10 cellular contexts compared by ENCODE assay signal in the genomic region with DNA sequence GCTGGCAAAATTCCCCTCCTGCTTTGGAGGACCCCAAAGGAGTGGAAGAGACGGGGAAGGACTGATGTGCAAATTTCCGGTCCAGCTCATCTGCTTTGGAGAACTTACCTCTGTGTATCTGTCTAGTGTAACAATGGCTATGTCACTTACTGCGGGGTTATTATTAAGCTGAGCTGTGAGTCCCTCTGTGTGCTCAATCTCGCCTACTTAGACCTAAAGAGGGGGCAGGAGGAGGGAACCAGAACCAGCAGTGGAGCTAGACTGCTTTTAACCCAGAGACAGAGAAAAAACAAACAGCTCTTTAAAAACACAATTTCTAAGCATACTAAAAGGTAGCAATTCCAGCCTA.
DNase-seq lines count a peak whose midpoint lies in the region; ATAC-seq and TF ChIP-seq lines count a peak whose summit lies in the region.
"Had no signal": no experiment of that assay in that cellular context is flagged by ENCODE, and none has a peak within 500 bp of the region (broad histone marks: within the 10 kb centered on the region; RNA-seq: fewer than 3 reads in every experiment).

No MANE protein-coding gene starts in this region.

- intact Hi-C loops in heart right ventricle (cut with DNase I) (loop anchor here in 2 of 10 donors (10.0 kb wide), 1 partner anchor 59 kb away; no protein-coding TSS in a partner anchor), cardiac septum (cut with DNase I) (loop anchor here (5.0 kb wide), 1 partner anchor 77 kb away; a partner anchor contains a TSS), vagina (cut with DNase I) (loop anchor here (10.0 kb wide), 1 partner anchor 79 kb away; a partner anchor contains a TSS)

- H3K36me3 ChIP-seq in heart right ventricle (no peaks in the 10 kb centered on the region), duodenal mucosa (ENCODE audit: control insufficient read depth in 1 of 2, insufficient read depth in 2 of 2, low read length in 2 of 2) (no peaks in the 10 kb centered on the region), vagina (no peaks in the 10 kb centered on the region)

- no peaks in the 10 kb centered on the region for H3K27me3 Mint-ChIP-seq in neural crest cell (ENCODE audit: low read depth)
- peaks cover 26% of the 10 kb centered on the region for H3K27me3 Mint-ChIP-seq in activated naive CD4-positive, alpha-beta T cell treated with anti-CD3 and anti-CD28 coated beads, Interleukin-2, amount 10 ng/mL, durations not matched to agents 7 days and 5 days

- no peak for TF ChIP-seq POLR2A in vagina (IDR thresholded peaks at IDR 0.05)

- ATAC-seq in heart right ventricle (no peak), HG03045 (IDR thresholded peaks at IDR 0.05; ENCODE audit: unreplicated experiment) (no peak)

- H3K27ac Mint-ChIP-seq in neural crest cell (ENCODE audit: unreplicated experiment): peak overlapping the region; percentile 69
- H3K27ac Mint-ChIP-seq in activated naive CD4-positive, alpha-beta T cell treated with anti-CD3 and anti-CD28 coated beads, Interleukin-2, amount 10 ng/mL, durations not matched to agents 7 days and 5 days: no peak overlapping the region

- no peak overlapping the region for H3K4me3 Mint-ChIP-seq in neural crest cell
- H3K4me3 Mint-ChIP-seq in activated naive CD4-positive, alpha-beta T cell treated with anti-CD3 and anti-CD28 coated beads, Interleukin-2, amount 10 ng/mL, durations not matched to agents 7 days and 5 days: no peak overlapping the region

- no peak for TF ChIP-seq CTCF in heart right ventricle (IDR thresholded peaks at IDR 0.05)
- TF ChIP-seq CTCF in neural crest cell (conservative IDR thresholded peaks at IDR 0.05): no peak
- TF ChIP-seq CTCF in vagina (IDR thresholded peaks at IDR 0.05): no peak

- H3K36me3 Mint-ChIP-seq in neural crest cell (ENCODE audit: low read depth): no peaks in the 10 kb centered on the region
- peaks cover 3% of the 10 kb centered on the region for H3K36me3 Mint-ChIP-seq in activated naive CD4-positive, alpha-beta T cell treated with anti-CD3 and anti-CD28 coated beads, Interleukin-2, amount 10 ng/mL, durations not matched to agents 7 days and 5 days

- no peak overlapping the region for H3K9ac ChIP-seq in duodenal mucosa (ENCODE audit: low read depth in 1 of 2, low read length in 2 of 2)

- H3K27me3 ChIP-seq in heart right ventricle: no peaks in the 10 kb centered on the region
- no peaks in the 10 kb centered on the region for H3K27me3 ChIP-seq in duodenal mucosa (ENCODE audit: control insufficient read depth in 1 of 2, insufficient read depth in 2 of 2, low read length in 2 of 2)
- H3K27me3 ChIP-seq in vagina: no peaks in the 10 kb centered on the region

- 54 to 55% methylated on average over 4 of the region's 4 CpGs for WGBS in heart right ventricle, 2 donors

- no peaks in the 10 kb centered on the region for H3K9me3 ChIP-seq in heart right ventricle
- H3K9me3 ChIP-seq in duodenal mucosa (ENCODE audit: control insufficient read depth in 1 of 2, low read length in 2 of 2): no peaks in the 10 kb centered on the region
- no peaks in the 10 kb centered on the region for H3K9me3 ChIP-seq in vagina

- peaks cover 51% of the 10 kb centered on the region for H3K4me1 Mint-ChIP-seq in neural crest cell
- peaks cover 38% of the 10 kb centered on the region for H3K4me1 Mint-ChIP-seq in activated naive CD4-positive, alpha-beta T cell treated with anti-CD3 and anti-CD28 coated beads, Interleukin-2, amount 10 ng/mL, durations not matched to agents 7 days and 5 days

- CTCF ChIA-PET in activated naive CD4-positive, alpha-beta T cell treated with anti-CD3 and anti-CD28 coated beads, Interleukin-2, amount 10 ng/mL, durations not matched to agents 7 days and 5 days (lab: Charles Lee): no interaction called here

- H3K27ac ChIP-seq in heart right ventricle: peak overlapping the region in 8 of 10 donors; percentile 5 to 67 (median 60)
- peak overlapping the region; percentile 54 for H3K27ac ChIP-seq in duodenal mucosa (ENCODE audit: low read depth, low read length)
- peak overlapping the region; percentile 87 for H3K27ac ChIP-seq in vagina

- H3K4me1 ChIP-seq in heart right ventricle (peaks cover 7 to 89% (median 71%) of the 10 kb centered on the region in 9 donors), duodenal mucosa (ENCODE audit: control insufficient read depth in 1 of 2, insufficient read depth in 2 of 2, low read length in 2 of 2) (peaks cover 32 to 36% of the 10 kb centered on the region in 2 donors), vagina (peaks cover 45% of the 10 kb centered on the region)

- DNase-seq in heart right ventricle (no peak), cardiac septum (ENCODE audit: low spot score) (no peak), neural crest cell (ENCODE audit: low read depth, low spot score) (no peak), vagina (ENCODE audit: extremely low spot score in 2 of 2) (no peak), NCI-H146 treated with DMSO at 0.1 percent for 48 hours (lab: John Stamatoyannopoulos, UW; ENCODE audit: unreplicated experiment) (no peak)
- no peak for DNase-seq in activated naive CD4-positive, alpha-beta T cell treated with anti-CD3 and anti-CD28 coated beads, Interleukin-2, amount 10 ng/mL, durations not matched to agents 7 days and 5 days
- DNase-seq: activated CD4-positive, alpha-beta T cell treated with anti-CD3 and anti-CD28 coated beads, Interleukin-2, amount 50 U/mL, for 48 hours; AML-193 had no signal

- peak overlapping the region in 1 of 10 donors; percentile 11 for H3K4me3 ChIP-seq in heart right ventricle
- no peak overlapping the region for H3K4me3 ChIP-seq in duodenal mucosa (ENCODE audit: low read depth in 1 of 2, low read length in 2 of 2)
- H3K4me3 ChIP-seq in vagina: no peak overlapping the region

- no peaks in the 10 kb centered on the region for H3K9me3 Mint-ChIP-seq in neural crest cell
- H3K9me3 Mint-ChIP-seq in activated naive CD4-positive, alpha-beta T cell treated with anti-CD3 and anti-CD28 coated beads, Interleukin-2, amount 10 ng/mL, durations not matched to agents 7 days and 5 days: no peaks in the 10 kb centered on the region
